Comparison of ENCODE assay signal across 25 cellular contexts in the genomic region with DNA sequence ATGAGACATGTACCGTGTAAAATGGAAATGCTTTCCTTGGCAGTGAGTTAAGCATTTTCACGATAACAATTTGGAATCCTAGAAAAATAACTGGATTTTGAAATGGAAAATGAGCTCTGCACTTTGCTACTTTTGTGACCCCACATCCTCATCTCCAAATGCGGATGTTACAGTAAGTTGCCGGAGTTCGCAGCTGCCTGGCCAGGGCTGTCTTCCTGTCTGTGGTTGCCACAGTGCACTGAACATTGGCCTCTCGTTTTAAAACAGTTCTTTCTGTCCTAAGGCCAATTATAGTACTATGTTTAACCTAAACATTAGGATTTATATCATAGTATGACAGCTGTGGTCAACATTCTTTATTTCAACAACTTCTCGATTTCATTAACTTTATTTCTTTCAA.
A peak's percentile ranks its signal among the peaks of the same experiment; 100 is the strongest.
DNase-seq lines count a peak whose midpoint lies in the region; FAIRE-seq and TF ChIP-seq lines count a peak whose summit lies in the region.
"Had no signal": no experiment of that assay in that cellular context is flagged by ENCODE, and none has a peak within 500 bp of the region (broad histone marks: within the 10 kb centered on the region; RNA-seq: fewer than 3 reads in every experiment).

No MANE protein-coding gene starts in this region.

- peak overlapping the region; percentile 89 for H3K4me2 ChIP-seq in BLaER1
- no peak overlapping the region for H3K4me2 ChIP-seq in endothelial cell of umbilical vein (ENCODE audit: insufficient read depth, low read length)

- FAIRE-seq in endothelial cell of umbilical vein (lab: Jason Lieb, UNC), result no peak
- FAIRE-seq: G401.6, HepG2, keratinocyte, urothelium cell line had no signal

- 68% methylated on average over 7 of the region's 7 CpGs for WGBS in suprapubic skin

- no peaks in the 10 kb centered on the region for H3K9me1 ChIP-seq in endothelial cell of umbilical vein (replicated peaks; ENCODE audit: control insufficient read depth, extremely low read depth, insufficient read depth, low read length)

- CTCF ChIA-PET in endothelial cell of umbilical vein (lab: Charles Lee), result interaction anchor here (1.4 to 2.8 kb wide), 2 partner anchors 10 to 1001 kb away, joined by 6 read pairs; no protein-coding TSS in a partner anchor

- intact Hi-C loops in endothelial cell of umbilical vein (cut with micrococcal nuclease) (no loop called here), posterior vena cava (cut with DNase I) (no loop called here)

- DNase-seq in GM19238 (ENCODE audit: insufficient read length, low spot score) (peak; percentile 5), NB4 (ENCODE audit: low read depth) (peak; percentile 1), endothelial cell of umbilical vein (ENCODE audit: low read depth, low spot score) (peak; percentile 16), suprapubic skin (ENCODE audit: low spot score in 2 of 2) (no peak), KBM-7 (no peak), NCI-H82 (lab: John Stamatoyannopoulos, UW) (no peak), posterior vena cava (ENCODE audit: low spot score) (no peak)
- DNase-seq: activated CD4-positive, alpha-beta memory T cell treated with anti-CD3 and anti-CD28 coated beads, Interleukin-2, amount 10 ng/mL, durations not matched to agents 7 days and 5 days; activated CD4-positive, CD25-positive, alpha-beta regulatory T cell; activated naive CD4-positive, alpha-beta T cell; amniotic stem cell; DMS 273 treated with DMSO at 0.1 percent for 48 hours; HCEC 1CT; naive B cell; NCI-H1694 treated with DMSO at 0.1 percent for 48 hours; NCI-H2227 treated with DMSO at 0.1 percent for 48 hours; Peyer's patch had no signal

- POLR2A ChIA-PET in endothelial cell of umbilical vein (lab: Charles Lee), result no interaction called here

- no peaks in the 10 kb centered on the region for H3K79me2 ChIP-seq in endothelial cell of umbilical vein (ENCODE audit: control insufficient read depth, insufficient read depth, low read length)

- H3K4me1 ChIP-seq in BLaER1, result peaks cover 40% of the 10 kb centered on the region
- no peaks in the 10 kb centered on the region for H3K4me1 ChIP-seq in endothelial cell of umbilical vein (ENCODE audit: control insufficient read depth, extremely low read depth, insufficient read depth, low read length)
- peaks cover 5% of the 10 kb centered on the region for H3K4me1 ChIP-seq in suprapubic skin
- H3K4me1 ChIP-seq: Peyer's patch had no signal

- no peak overlapping the region for H2AFZ ChIP-seq in endothelial cell of umbilical vein (ENCODE audit: low read depth, low read length)

- H3K27me3 ChIP-seq in BLaER1 (no peaks in the 10 kb centered on the region), endothelial cell of umbilical vein (ENCODE audit: control insufficient read depth in 2 of 2, insufficient read depth in 2 of 2, low read length in 2 of 2) (peaks cover 13 to 19% of the 10 kb centered on the region in 2 experiments), suprapubic skin (no peaks in the 10 kb centered on the region)
- H3K27me3 ChIP-seq: Peyer's patch, right atrium auricular region had no signal

- no TSS peak for BruUV-seq in endothelial cell of umbilical vein (replicated peaks; lab: Mats Ljungman, UMichigan)

- H3K9me3 ChIP-seq in BLaER1 (no peaks in the 10 kb centered on the region; the same call in 1 of the 2 replicates), endothelial cell of umbilical vein (replicated peaks; ENCODE audit: control insufficient read depth, insufficient read depth, low read length) (no peaks in the 10 kb centered on the region), suprapubic skin (no peaks in the 10 kb centered on the region)
- H3K9me3 ChIP-seq: Peyer's patch, right atrium auricular region had no signal

- H3K9ac ChIP-seq in BLaER1 (peak overlapping the region; percentile 53; the same call in 1 of the 2 replicates), endothelial cell of umbilical vein (replicated peaks; ENCODE audit: extremely low read depth, insufficient read depth, low read length) (no peak overlapping the region)

- H3K36me3 ChIP-seq in BLaER1 (no peaks in the 10 kb centered on the region), endothelial cell of umbilical vein (ENCODE audit: control insufficient read depth in 2 of 2, extremely low read depth in 1 of 2, insufficient read depth in 2 of 2, low read length in 2 of 2) (no peaks in the 10 kb centered on the region), suprapubic skin (no peaks in the 10 kb centered on the region)
- H3K36me3 ChIP-seq: Peyer's patch, right atrium auricular region had no signal

- in situ Hi-C loops in KBM-7 (cut with MboI; ENCODE audit: low pct_unique_long_range_greater_than_20kb, low sequenced_read_pairs), result no loop called here

- TF ChIP-seq CTCF in NB4 (IDR thresholded peaks at IDR 0.05; ENCODE audit: low read depth, low read length), result no peak
- TF ChIP-seq CTCF in endothelial cell of umbilical vein (IDR thresholded peaks at IDR 0.05; ENCODE audit: extremely low read depth in 1 of 2, insufficient read depth in 1 of 2, low read depth in 1 of 2, low read length in 2 of 2), result no peak
- TF ChIP-seq CTCF in suprapubic skin (IDR thresholded peaks at IDR 0.05), result no peak

- H4K20me1 ChIP-seq in BLaER1 (no peaks in the 10 kb centered on the region), endothelial cell of umbilical vein (replicated peaks; ENCODE audit: control insufficient read depth, extremely low read depth, insufficient read depth, low read length) (no peaks in the 10 kb centered on the region)

- no peak for TF ChIP-seq EP300 in suprapubic skin (IDR thresholded peaks at IDR 0.05)

- H3K27ac ChIP-seq in BLaER1, result peak overlapping the region; percentile 81
- H3K27ac ChIP-seq in endothelial cell of umbilical vein (ENCODE audit: insufficient read depth, low read depth, low read length), result no peak overlapping the region
- no peak overlapping the region for H3K27ac ChIP-seq in suprapubic skin
- H3K27ac ChIP-seq: epithelial cell of prostate, Peyer's patch, right atrium auricular region had no signal

- peak overlapping the region; percentile 39; the same call in 1 of the 2 replicates for H3K4me3 ChIP-seq in BLaER1
- H3K4me3 ChIP-seq in NB4 (ENCODE audit: low read depth, low read length), result no peak overlapping the region
- no peak overlapping the region for H3K4me3 ChIP-seq in endothelial cell of umbilical vein (replicated peaks in 1 of 3; ENCODE audit: insufficient read depth in 1 of 3, low read depth in 1 of 3, low read length in 3 of 3)
- no peak overlapping the region for H3K4me3 ChIP-seq in suprapubic skin
- H3K4me3 ChIP-seq: lung, Peyer's patch, right atrium auricular region had no signal

- TF ChIP-seq POLR2A in NB4 (IDR thresholded peaks at IDR 0.05; ENCODE audit: extremely low read depth, insufficient read length) (no peak), endothelial cell of umbilical vein (IDR thresholded peaks at IDR 0.05; ENCODE audit: low read depth, low read length) (no peak), suprapubic skin (IDR thresholded peaks at IDR 0.05) (no peak)

- dilution Hi-C loops in endothelial cell of umbilical vein (cut with MboI; ENCODE audit: extremely low pct_ligation_motif_present, low sequenced_read_pairs), result no loop called here

TF ChIP-seq in endothelial cell of umbilical vein, 7 proteins besides CTCF, POLR2A, EP300 and RAD21:
- TF ChIP-seq EZH2 (IDR thresholded peaks at IDR 0.05; ENCODE audit: borderline replicate concordance, low read depth, low read length, severe bottlenecking) (no peak), GATA2 (IDR thresholded peaks at IDR 0.05; ENCODE audit: insufficient read depth, insufficient read length, low read depth, low read length) (no peak), POLR2AphosphoS5 (IDR thresholded peaks at IDR 0.05; ENCODE audit: insufficient read depth, low read depth, low read length) (no peak), FOS (IDR thresholded peaks at IDR 0.05; ENCODE audit: borderline replicate concordance, insufficient read depth, low read length) (no peak), JUN (IDR thresholded peaks at IDR 0.05; ENCODE audit: borderline replicate concordance, insufficient read depth, insufficient read length, low read depth) (no peak), MYC (IDR thresholded peaks at IDR 0.05; ENCODE audit: low read depth, low read length) (no peak)
- TF ChIP-seq, protein P1, sequence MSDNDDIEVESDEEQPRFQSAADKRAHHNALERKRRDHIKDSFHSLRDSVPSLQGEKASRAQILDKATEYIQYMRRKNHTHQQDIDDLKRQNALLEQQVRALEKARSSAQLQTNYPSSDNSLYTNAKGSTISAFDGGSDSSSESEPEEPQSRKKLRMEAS (IDR thresholded peaks at IDR 0.05; ENCODE audit: insufficient read depth, insufficient read length), result no peak

Comparison
In these comparisons a context has a peak if more than half of its experiments do, and no peak if none do; other contexts are left out.
1. DNase-seq: peak in GM19238 (single experiment), NB4 (single experiment) and endothelial cell of umbilical vein (single experiment); none in suprapubic skin (0 of 2), KBM-7 (single experiment), NCI-H82 (single experiment) and posterior vena cava (single experiment).